Comparison of ENCODE assay signal across 38 cellular contexts in genomic region chr6:39178235-39178634, GRCh38. TPM values are rescaled to one million over a fixed set of nuclear protein-coding genes. Genes with fewer than 3 reads are reported as not detected.
"Had no signal": no experiment of that assay in that cellular context is flagged by ENCODE, and none has a peak within 500 bp of the region (broad histone marks: within the 10 kb centered on the region; RNA-seq: fewer than 3 reads in every experiment).

No MANE protein-coding gene starts in this region.

- H3K9me3 ChIP-seq: adrenal gland, colonic mucosa had no signal

- DNase-seq: activated B cell treated with CpG ODN at 0.5 μM for 24 hours; activated CD4-positive, alpha-beta T cell treated with anti-CD3 and anti-CD28 coated beads for 48 hours; activated CD4-positive, alpha-beta T cell treated with anti-CD3 and anti-CD28 coated beads, Interleukin-2, amount 50 U/mL, for 1 hour; activated CD4-positive, alpha-beta T cell treated with anti-CD3 and anti-CD28 coated beads, Interleukin-2, amount 50 U/mL, for 48 hours; activated CD8-positive, alpha-beta memory T cell treated with anti-CD3 and anti-CD28 coated beads for 24 hours; activated CD8-positive, alpha-beta T cell treated with anti-CD3 and anti-CD28 coated beads for 36 hours; activated effector memory CD4-positive, alpha-beta T cell treated with anti-CD3 and anti-CD28 coated beads, Interleukin-2, amount 50 U/mL, for 16 hours; activated naive CD4-positive, alpha-beta T cell treated with anti-CD3 and anti-CD28 coated beads for 36 hours; activated naive CD8-positive, alpha-beta T cell treated with anti-CD3 and anti-CD28 coated beads for 36 hours; activated naive CD8-positive, alpha-beta T cell treated with anti-CD3 and anti-CD28 coated beads, Interleukin-2, amount 50 U/mL, for 24 hours; activated T-cell treated with anti-CD3 and anti-CD28 coated beads, Interleukin-2, amount 50 U/mL, for 4 hours; adrenal gland; amygdala; central memory CD4-positive, alpha-beta T cell; cerebellar nuclear complex; colonic mucosa; dorsolateral prefrontal cortex; effector memory CD4-positive, alpha-beta T cell; endodermal cell; esophagus squamous epithelium; foreskin melanocyte; SW 1271; T-cell; T1000; WERI-Rb-1 had no signal

- H3K36me3 Mint-ChIP-seq: brain had no signal

- H3K4me1 ChIP-seq: adrenal gland, ascending aorta, breast epithelium, gastroesophageal sphincter had no signal

- H3K27ac ChIP-seq: adrenal gland, ascending aorta, breast epithelium, cardiac muscle cell, colonic mucosa, dorsolateral prefrontal cortex, gastroesophageal sphincter, WERI-Rb-1 had no signal

- ATAC-seq: activated CD4-positive, CD25-positive, alpha-beta regulatory T cell treated with anti-CD3 and anti-CD28 coated beads, Interleukin-2, amount 50 U/mL, for 24 hours; activated CD8-positive, alpha-beta T cell treated with anti-CD3 and anti-CD28 coated beads for 36 hours; activated naive CD8-positive, alpha-beta T cell treated with anti-CD3 and anti-CD28 coated beads, Interleukin-2, amount 50 U/mL, for 24 hours; activated T-cell treated with anti-CD3 and anti-CD28 coated beads, Interleukin-2, amount 50 U/mL, for 4 hours; gastroesophageal sphincter; T-cell had no signal

- H3K4me1 Mint-ChIP-seq: activated B cell treated with CpG ODN at 0.5 μM for 24 hours; activated naive CD4-positive, alpha-beta T cell treated with anti-CD3 and anti-CD28 coated beads, Interleukin-2, amount 50 U/mL, for 24 hours; activated naive CD8-positive, alpha-beta T cell treated with anti-CD3 and anti-CD28 coated beads for 36 hours; activated naive CD8-positive, alpha-beta T cell treated with anti-CD3 and anti-CD28 coated beads, Interleukin-2, amount 50 U/mL, for 24 hours; brain; endodermal cell; T-cell had no signal

- H3K27ac Mint-ChIP-seq: activated B cell treated with CpG ODN at 0.5 μM for 24 hours; activated CD8-positive, alpha-beta T cell treated with anti-CD3 and anti-CD28 coated beads for 36 hours; activated naive CD4-positive, alpha-beta T cell treated with anti-CD3 and anti-CD28 coated beads for 36 hours; activated naive CD4-positive, alpha-beta T cell treated with anti-CD3 and anti-CD28 coated beads, Interleukin-2, amount 50 U/mL, for 24 hours; activated naive CD8-positive, alpha-beta T cell treated with anti-CD3 and anti-CD28 coated beads for 36 hours; activated naive CD8-positive, alpha-beta T cell treated with anti-CD3 and anti-CD28 coated beads, Interleukin-2, amount 50 U/mL, for 24 hours; activated T-helper 1 cell treated with anti-CD3 and anti-CD28 coated beads, Interleukin-12 subunit alpha, Interleukin-12 subunit beta, Interleukin-2, Interleukin-4 antibody, amounts not matched to agents 30 ng/mL and 10 ng/mL and 1 ng/mL, durations not matched to agents 14 hours and 24 hours and 36 hours; activated T-helper 2 cell treated with anti-CD3 and anti-CD28 coated beads, Interferon-gamma antibody, Interleukin-2, Interleukin-4, amounts not matched to agents 10 μg/mL and 5 μg/mL and 100 μg/mL, durations not matched to agents 14 hours and 24 hours and 36 hours; brain; endodermal cell; T-cell; T-helper 1 cell treated with Interleukin-12 subunit alpha and Interleukin-12 subunit beta and Interleukin-4 antibody, amounts not matched to agents 30 μg/mL and 1 μg/mL, for 36 hours; T-helper 2 cell treated with Interferon-gamma antibody and Interleukin-4, amounts not matched to agents 5 μg/mL and 100 μg/mL, for 36 hours had no signal

- H3K27me3 ChIP-seq: adrenal gland, ascending aorta, breast epithelium, cardiac muscle cell, colonic mucosa, dorsolateral prefrontal cortex, esophagus squamous epithelium, gastroesophageal sphincter had no signal

- H3K4me3 Mint-ChIP-seq: activated B cell treated with CpG ODN at 0.5 μM for 24 hours; activated CD8-positive, alpha-beta T cell treated with anti-CD3 and anti-CD28 coated beads for 36 hours; activated naive CD4-positive, alpha-beta T cell treated with anti-CD3 and anti-CD28 coated beads for 36 hours; activated naive CD4-positive, alpha-beta T cell treated with anti-CD3 and anti-CD28 coated beads, Interleukin-2, amount 50 U/mL, for 24 hours; activated naive CD8-positive, alpha-beta T cell treated with anti-CD3 and anti-CD28 coated beads for 36 hours; activated naive CD8-positive, alpha-beta T cell treated with anti-CD3 and anti-CD28 coated beads, Interleukin-2, amount 50 U/mL, for 24 hours; activated T-cell treated with anti-CD3 and anti-CD28 coated beads, Interleukin-2, amount 50 U/mL, for 4 hours; activated T-helper 1 cell treated with anti-CD3 and anti-CD28 coated beads, Interleukin-12 subunit alpha, Interleukin-12 subunit beta, Interleukin-2, Interleukin-4 antibody, amounts not matched to agents 30 ng/mL and 10 ng/mL and 1 ng/mL, durations not matched to agents 14 hours and 24 hours and 36 hours; brain; endodermal cell; T-cell; T-helper 1 cell treated with Interleukin-12 subunit alpha and Interleukin-12 subunit beta and Interleukin-4 antibody, amounts not matched to agents 30 μg/mL and 1 μg/mL, for 36 hours; T-helper 2 cell treated with Interferon-gamma antibody and Interleukin-4, amounts not matched to agents 5 μg/mL and 100 μg/mL, for 36 hours had no signal

- H3K36me3 ChIP-seq: adrenal gland, ascending aorta, breast epithelium, cardiac muscle cell, colonic mucosa, esophagus squamous epithelium, gastroesophageal sphincter, WERI-Rb-1 had no signal

- H3K4me3 ChIP-seq: adrenal gland, ascending aorta, breast epithelium, cardiac muscle cell, colonic mucosa, dorsolateral prefrontal cortex, esophagus squamous epithelium, gastroesophageal sphincter had no signal

- H3K27me3 Mint-ChIP-seq: activated CD8-positive, alpha-beta T cell treated with anti-CD3 and anti-CD28 coated beads for 36 hours; activated naive CD4-positive, alpha-beta T cell treated with anti-CD3 and anti-CD28 coated beads, Interleukin-2, amount 50 U/mL, for 24 hours; activated naive CD8-positive, alpha-beta T cell treated with anti-CD3 and anti-CD28 coated beads for 36 hours; activated naive CD8-positive, alpha-beta T cell treated with anti-CD3 and anti-CD28 coated beads, Interleukin-2, amount 50 U/mL, for 24 hours; brain; T-cell had no signal

RNA-seq across cellular contexts. Expression of gene KCNK5, which starts 51.0 kb away (rescaled TPM):
- total RNA-seq: activated B cell treated with CpG ODN at 0.5 μM for 24 hours, fibroblast of villous mesenchyme, glomerular endothelial cell had no signal
